ENCODE assay signal across 22 cellular contexts in the genomic region with DNA sequence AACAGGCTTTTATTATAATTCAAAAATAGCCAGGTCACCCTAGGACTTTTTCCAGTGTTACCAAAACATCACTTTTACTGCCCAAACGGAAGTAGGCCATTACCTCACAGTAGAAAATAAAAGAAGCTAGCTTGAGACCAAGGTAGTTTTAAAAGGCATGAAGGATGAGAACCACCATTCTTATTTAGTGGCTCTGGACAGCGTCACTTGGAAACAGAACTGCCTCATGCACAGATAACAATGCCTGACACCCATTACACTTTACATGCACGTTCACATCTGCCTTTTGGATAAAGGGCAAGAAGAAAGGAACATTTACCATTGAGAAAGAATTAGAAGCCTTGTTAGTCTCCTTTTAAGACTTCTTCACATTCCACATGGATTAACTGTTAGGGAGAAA. TPM values are rescaled to one million over a fixed set of nuclear protein-coding genes. Genes with fewer than 3 reads are reported as not detected.
A peak's percentile ranks its signal among the peaks of the same experiment; 100 is the strongest.
DNase-seq lines count a peak whose midpoint lies in the region; ATAC-seq and TF ChIP-seq lines count a peak whose summit lies in the region.
"Had no signal": no experiment of that assay in that cellular context is flagged by ENCODE, and none has a peak within 500 bp of the region (broad histone marks: within the 10 kb centered on the region; RNA-seq: fewer than 3 reads in every experiment).

No MANE protein-coding gene starts in this region.

- H3K4me2 ChIP-seq in Karpas-422 (ENCODE audit: low read depth, low read length, poor library complexity, severe bottlenecking) (peak overlapping the region; percentile 36), neural progenitor cell (no peak overlapping the region)

- H2AFZ ChIP-seq in Karpas-422 (ENCODE audit: low read length) (no peak overlapping the region), neural progenitor cell (replicated peaks) (no peak overlapping the region)
- H2AFZ ChIP-seq: parathyroid adenoma had no signal

- CTCF ChIA-PET in CD4-positive, alpha-beta T cell (lab: Charles Lee), result no interaction called here

- H3K4me3 Mint-ChIP-seq in CD4-positive, alpha-beta T cell, result peak overlapping the region; percentile 88
- H3K4me3 Mint-ChIP-seq in neural progenitor cell (peak overlapping the region; percentile 86), endothelial cell (ENCODE audit: unreplicated experiment) (no peak overlapping the region)
- no peak overlapping the region for H3K4me3 Mint-ChIP-seq in stimulated activated effector memory CD8-positive, alpha-beta T cell treated with anti-CD3 and anti-CD28 coated beads, Interleukin-12 subunit alpha, Interleukin-12 subunit beta, amount 100 ng/mL, for 72 hours
- H3K4me3 Mint-ChIP-seq: CD14-positive monocyte had no signal

- ATAC-seq in CD4-positive, alpha-beta T cell (ENCODE audit: poor library complexity), result no peak
- no peak for ATAC-seq in stimulated activated effector memory CD8-positive, alpha-beta T cell treated with anti-CD3 and anti-CD28 coated beads, Interleukin-12 subunit alpha, Interleukin-12 subunit beta, amount 100 ng/mL, for 72 hours
- ATAC-seq: activated CD8-positive, alpha-beta memory T cell treated with anti-CD3 and anti-CD28 coated beads, Interleukin-2, amount 10 ng/mL, durations not matched to agents 7 days and 5 days; activated T-helper 17 cell treated with anti-CD3 and anti-CD28 coated beads, Interleukin-2, amount 50 U/mL, for 72 hours; gastrocnemius medialis had no signal

- peaks cover 34% of the 10 kb centered on the region for H3K4me1 Mint-ChIP-seq in CD4-positive, alpha-beta T cell (ENCODE audit: low read depth)
- H3K4me1 Mint-ChIP-seq in neural progenitor cell (peaks cover 32% of the 10 kb centered on the region), endothelial cell (ENCODE audit: unreplicated experiment) (peaks cover 14% of the 10 kb centered on the region)
- peaks cover 31% of the 10 kb centered on the region for H3K4me1 Mint-ChIP-seq in stimulated activated effector memory CD8-positive, alpha-beta T cell treated with anti-CD3 and anti-CD28 coated beads, Interleukin-12 subunit alpha, Interleukin-12 subunit beta, amount 100 ng/mL, for 72 hours

- H3K27ac ChIP-seq in CD4-positive, alpha-beta T cell (ENCODE audit: low read depth, low read length), result no peak overlapping the region
- H3K27ac ChIP-seq in Karpas-422 (ENCODE audit: low read length), result no peak overlapping the region
- no peak overlapping the region for H3K27ac ChIP-seq in neural progenitor cell
- H3K27ac ChIP-seq: breast epithelium, epithelial cell of prostate, gastrocnemius medialis, parathyroid adenoma had no signal

- no peaks in the 10 kb centered on the region for H3K27me3 Mint-ChIP-seq in CD4-positive, alpha-beta T cell
- H3K27me3 Mint-ChIP-seq in neural progenitor cell (ENCODE audit: insufficient read depth, low read depth) (peaks cover 14% of the 10 kb centered on the region), endothelial cell (ENCODE audit: unreplicated experiment) (peaks cover 9% of the 10 kb centered on the region)
- H3K27me3 Mint-ChIP-seq: activated T-helper 17 cell treated with anti-CD3 and anti-CD28 coated beads, Interleukin-2, amount 50 U/mL, for 72 hours had no signal

- no peak overlapping the region for H3K4me3 ChIP-seq in Karpas-422 (ENCODE audit: low read length)
- H3K4me3 ChIP-seq in fibroblast of villous mesenchyme (ENCODE audit: low read depth, low read length), result no peak overlapping the region
- no peak overlapping the region for H3K4me3 ChIP-seq in neural progenitor cell
- H3K4me3 ChIP-seq: breast epithelium, gastrocnemius medialis, skin epidermis, uterus had no signal

- no peaks in the 10 kb centered on the region for H3K27me3 ChIP-seq in CD4-positive, alpha-beta T cell (ENCODE audit: control insufficient read depth, insufficient read depth, low read length)
- H3K27me3 ChIP-seq in Karpas-422 (ENCODE audit: low read length) (peaks cover 2% of the 10 kb centered on the region; the same call in 1 of the 2 replicates), neural progenitor cell (peaks cover 32% of the 10 kb centered on the region)
- H3K27me3 ChIP-seq: breast epithelium, uterus had no signal

- intact Hi-C loops in CD4-positive, alpha-beta T cell (cut with DNase I, micrococcal nuclease), result loop anchor here (2.0 to 5.0 kb wide), 4 partner anchors 19 to 302 kb away; no protein-coding TSS in a partner anchor

- H3K79me2 ChIP-seq in Karpas-422 (ENCODE audit: low read length) (no peaks in the 10 kb centered on the region), neural progenitor cell (ENCODE audit: low read depth) (peaks cover 13% of the 10 kb centered on the region)
- H3K79me2 ChIP-seq: parathyroid adenoma had no signal

- no peaks in the 10 kb centered on the region for H4K20me1 ChIP-seq in Karpas-422 (ENCODE audit: insufficient read depth, low read depth, low read length)
- peaks cover 13% of the 10 kb centered on the region for H4K20me1 ChIP-seq in neural progenitor cell (ENCODE audit: low read depth)

- H3K27ac Mint-ChIP-seq in CD4-positive, alpha-beta T cell, result peak overlapping the region; percentile 92
- H3K27ac Mint-ChIP-seq in neural progenitor cell, result no peak overlapping the region
- H3K27ac Mint-ChIP-seq in endothelial cell (ENCODE audit: unreplicated experiment), result no peak overlapping the region
- no peak overlapping the region for H3K27ac Mint-ChIP-seq in stimulated activated effector memory CD8-positive, alpha-beta T cell treated with anti-CD3 and anti-CD28 coated beads, Interleukin-12 subunit alpha, Interleukin-12 subunit beta, amount 100 ng/mL, for 72 hours
- H3K27ac Mint-ChIP-seq: activated CD8-positive, alpha-beta memory T cell treated with anti-CD3 and anti-CD28 coated beads, Interleukin-2, amount 10 ng/mL, durations not matched to agents 7 days and 5 days had no signal

- H3K36me3 ChIP-seq in Karpas-422 (ENCODE audit: insufficient read depth, low read length) (no peaks in the 10 kb centered on the region), neural progenitor cell (no peaks in the 10 kb centered on the region)
- H3K36me3 ChIP-seq: breast epithelium, gastrocnemius medialis, uterus had no signal

- peaks cover 41% of the 10 kb centered on the region for H3K4me1 ChIP-seq in Karpas-422 (ENCODE audit: low read length)
- H3K4me1 ChIP-seq in neural progenitor cell, result peaks cover 17% of the 10 kb centered on the region
- H3K4me1 ChIP-seq: gastrocnemius medialis, parathyroid adenoma had no signal

- POLR2A ChIA-PET in CD4-positive, alpha-beta T cell (lab: Charles Lee), result interaction anchor here (0.9 to 4.3 kb wide), 4 partner anchors 26 to 74 kb away, joined by 3 to 110 read pairs (median 20); a partner anchor contains a TSS

- peaks cover 6% of the 10 kb centered on the region for H3F3A ChIP-seq in neural progenitor cell (ENCODE audit: low read depth)

- no peaks in the 10 kb centered on the region for H3K9me2 ChIP-seq in Karpas-422 (replicated peaks; ENCODE audit: insufficient read depth, low read length)

- no peak for DNase-seq in CD4-positive, alpha-beta T cell
- no peak for DNase-seq in Karpas-422
- DNase-seq in fibroblast of villous mesenchyme (ENCODE audit: low read depth), result peak; percentile 51
- peak; percentile 14 for DNase-seq in neural progenitor cell (ENCODE audit: low spot score)
- DNase-seq in endothelial cell (ENCODE audit: low spot score), result no peak
- DNase-seq in stimulated activated effector memory CD8-positive, alpha-beta T cell treated with anti-CD3 and anti-CD28 coated beads, Interleukin-12 subunit alpha, Interleukin-12 subunit beta, amount 100 ng/mL, for 72 hours (ENCODE audit: low spot score in 2 of 2), result no peak
- DNase-seq in activated effector memory CD4-positive, alpha-beta T cell treated with Interleukin-2 at 50 U/mL for 16 hours, result no peak
- DNase-seq in central memory CD4-positive, alpha-beta T cell, result no peak
- DNase-seq: ACHN; activated CD4-positive, alpha-beta T cell treated with anti-CD3 and anti-CD28 coated beads for 48 hours; activated CD8-positive, alpha-beta memory T cell treated with anti-CD3 and anti-CD28 coated beads, Interleukin-2, amount 10 ng/mL, durations not matched to agents 7 days and 5 days; gastrocnemius medialis; NCI-H2081 treated with DMSO at 0.1 percent for 48 hours; stimulated activated CD4-positive, alpha-beta T cell treated with anti-CD3 and anti-CD28 coated beads, Interleukin-4, amount 100 ng/mL, for 1 hour; SW 1271; uterus had no signal

- H3K9me3 Mint-ChIP-seq in CD4-positive, alpha-beta T cell, result no peaks in the 10 kb centered on the region
- no peaks in the 10 kb centered on the region for H3K9me3 Mint-ChIP-seq in neural progenitor cell
- H3K9me3 Mint-ChIP-seq in endothelial cell (ENCODE audit: unreplicated experiment), result no peaks in the 10 kb centered on the region
- no peaks in the 10 kb centered on the region for H3K9me3 Mint-ChIP-seq in stimulated activated effector memory CD8-positive, alpha-beta T cell treated with anti-CD3 and anti-CD28 coated beads, Interleukin-12 subunit alpha, Interleukin-12 subunit beta, amount 100 ng/mL, for 72 hours
- H3K9me3 Mint-ChIP-seq: activated T-helper 17 cell treated with anti-CD3 and anti-CD28 coated beads, Interleukin-2, amount 50 U/mL, for 72 hours; CD14-positive monocyte had no signal

- H3K9ac ChIP-seq in Karpas-422 (ENCODE audit: low read length) (no peak overlapping the region), neural progenitor cell (no peak overlapping the region)
- H3K9ac ChIP-seq: parathyroid adenoma had no signal

- no peaks in the 10 kb centered on the region for H3K9me3 ChIP-seq in CD4-positive, alpha-beta T cell (ENCODE audit: control insufficient read depth, low read length)
- H3K9me3 ChIP-seq in Karpas-422 (ENCODE audit: low read length) (no peaks in the 10 kb centered on the region), neural progenitor cell (ENCODE audit: low read depth) (no peaks in the 10 kb centered on the region)
- H3K9me3 ChIP-seq: breast epithelium, gastrocnemius medialis, uterus had no signal

- TF ChIP-seq CTCF in CD4-positive, alpha-beta T cell (IDR thresholded peaks at IDR 0.05), result no peak
- TF ChIP-seq CTCF in fibroblast of villous mesenchyme (IDR thresholded peaks at IDR 0.05; ENCODE audit: insufficient read depth, low read depth, low read length) (no peak), neural progenitor cell (IDR thresholded peaks at IDR 0.05) (no peak), endothelial cell (IDR thresholded peaks at IDR 0.05; ENCODE audit: unreplicated experiment) (no peak)

- peaks cover 30% of the 10 kb centered on the region for H3K36me3 Mint-ChIP-seq in CD4-positive, alpha-beta T cell (ENCODE audit: low read depth)
- no peaks in the 10 kb centered on the region for H3K36me3 Mint-ChIP-seq in neural progenitor cell
- H3K36me3 Mint-ChIP-seq in endothelial cell (ENCODE audit: low read depth, unreplicated experiment), result peaks cover 3% of the 10 kb centered on the region
- H3K36me3 Mint-ChIP-seq in stimulated activated effector memory CD8-positive, alpha-beta T cell treated with anti-CD3 and anti-CD28 coated beads, Interleukin-12 subunit alpha, Interleukin-12 subunit beta, amount 100 ng/mL, for 72 hours, result peaks cover 10% of the 10 kb centered on the region
- H3K36me3 Mint-ChIP-seq: CD14-positive monocyte had no signal

RNA-seq across cellular contexts. Expression of a gene that starts 1.9 kb away (rescaled TPM):
- 1 to 10 TPM; 1.8 to 1.9 TPM for total RNA-seq in CD4-positive, alpha-beta T cell
- total RNA-seq in Karpas-422 (2014; rRNA removed; shearing (Covaris generic); ENCODE audit: low replicate concordance), result 0.29 and 1.2 TPM in 2 replicates
- total RNA-seq in fibroblast of villous mesenchyme (3.2 and 4.7 TPM in 2 replicates), neural progenitor cell (ENCODE audit: low replicate concordance) (16.9 and 17.7 TPM in 2 replicates), endothelial cell (ENCODE audit: unreplicated experiment) (7.5 TPM)

Comparison
In these comparisons a context has a peak if more than half of its experiments do, and no peak if none do; other contexts are left out.
1. DNase-seq: peak in fibroblast of villous mesenchyme (single experiment) and neural progenitor cell (single experiment); none in CD4-positive, alpha-beta T cell (0 of 10), Karpas-422 (single experiment), endothelial cell (single experiment), stimulated activated effector memory CD8-positive, alpha-beta T cell treated with anti-CD3 and anti-CD28 coated beads, Interleukin-12 subunit alpha, Interleukin-12 subunit beta, amount 100 ng/mL, for 72 hours (0 of 2), activated effector memory CD4-positive, alpha-beta T cell treated with Interleukin-2 at 50 U/mL for 16 hours (single experiment) and central memory CD4-positive, alpha-beta T cell (single experiment).
2. H3K4me3 Mint-ChIP-seq: peak in CD4-positive, alpha-beta T cell (single experiment) and neural progenitor cell (single experiment); none in endothelial cell (single experiment) and stimulated activated effector memory CD8-positive, alpha-beta T cell treated with anti-CD3 and anti-CD28 coated beads, Interleukin-12 subunit alpha, Interleukin-12 subunit beta, amount 100 ng/mL, for 72 hours (single experiment).